25 cellular contexts compared by ENCODE assay signal in the genomic region with DNA sequence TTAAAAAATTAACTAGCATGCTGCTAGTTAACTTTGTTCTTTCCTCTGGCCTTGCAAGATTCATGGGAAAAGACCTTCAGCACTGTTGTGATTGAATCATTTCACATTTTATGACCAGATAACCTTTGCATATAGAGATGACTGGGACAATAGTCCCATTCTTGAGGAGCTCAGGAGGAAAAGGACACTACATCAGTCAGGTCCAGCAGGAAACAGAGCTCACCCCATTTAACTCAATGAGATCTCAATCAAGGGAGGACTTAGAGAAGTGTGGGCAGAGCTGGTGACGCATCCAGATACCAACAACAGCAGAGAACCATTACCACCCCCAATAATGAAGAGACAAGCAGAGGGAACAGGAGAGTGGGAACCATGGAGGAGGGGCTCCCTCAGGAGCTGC.
"Had no signal": no experiment of that assay in that cellular context is flagged by ENCODE, and none has a peak within 500 bp of the region (broad histone marks: within the 10 kb centered on the region; RNA-seq: fewer than 3 reads in every experiment).

No MANE protein-coding gene starts in this region.

- H3K9me2 ChIP-seq: SK-N-SH had no signal

- H3K4me1 Mint-ChIP-seq: IgD-negative memory B cell had no signal

- H3K36me3 ChIP-seq: SJSA1 had no signal

- H3K9me3 ChIP-seq: SJSA1, SK-N-SH had no signal

- H3K27ac Mint-ChIP-seq: T-helper 17 cell had no signal

- H3K9ac ChIP-seq: KMS-11, SK-N-SH had no signal

- ATAC-seq: K562, T-helper 17 cell had no signal

- H3K4me3 Mint-ChIP-seq: IgD-negative memory B cell, T-helper 17 cell had no signal

- H3K27me3 ChIP-seq: SJSA1 had no signal

- H3K9me3 Mint-ChIP-seq: IgD-negative memory B cell had no signal

- H3K4me1 ChIP-seq: SJSA1 had no signal

- H3K4me2 ChIP-seq: KMS-11, SK-N-SH had no signal

- H3K27ac ChIP-seq: KMS-11, SJSA1 had no signal

- H3K4me3 ChIP-seq: K562, SJSA1 had no signal

- DNase-seq: Kasumi-1, MV-4-11, NCI-H1048, NCI-H1105, NCI-H1417, NCI-H146, NCI-H1694 treated with DMSO at 0.1 percent for 48 hours, NCI-H1930, NCI-H2081, NCI-H2107, NCI-H2227 treated with DMSO at 0.1 percent for 48 hours, NCI-H524, NCI-H69, NCI-H774, Right ventricle myocardium superior, RPMI8226, SIG-M5, SW 1271, T-helper 1 cell, T-helper 17 cell had no signal
